Comparison of ENCODE assay signal across 8 cellular contexts in the genomic region with DNA sequence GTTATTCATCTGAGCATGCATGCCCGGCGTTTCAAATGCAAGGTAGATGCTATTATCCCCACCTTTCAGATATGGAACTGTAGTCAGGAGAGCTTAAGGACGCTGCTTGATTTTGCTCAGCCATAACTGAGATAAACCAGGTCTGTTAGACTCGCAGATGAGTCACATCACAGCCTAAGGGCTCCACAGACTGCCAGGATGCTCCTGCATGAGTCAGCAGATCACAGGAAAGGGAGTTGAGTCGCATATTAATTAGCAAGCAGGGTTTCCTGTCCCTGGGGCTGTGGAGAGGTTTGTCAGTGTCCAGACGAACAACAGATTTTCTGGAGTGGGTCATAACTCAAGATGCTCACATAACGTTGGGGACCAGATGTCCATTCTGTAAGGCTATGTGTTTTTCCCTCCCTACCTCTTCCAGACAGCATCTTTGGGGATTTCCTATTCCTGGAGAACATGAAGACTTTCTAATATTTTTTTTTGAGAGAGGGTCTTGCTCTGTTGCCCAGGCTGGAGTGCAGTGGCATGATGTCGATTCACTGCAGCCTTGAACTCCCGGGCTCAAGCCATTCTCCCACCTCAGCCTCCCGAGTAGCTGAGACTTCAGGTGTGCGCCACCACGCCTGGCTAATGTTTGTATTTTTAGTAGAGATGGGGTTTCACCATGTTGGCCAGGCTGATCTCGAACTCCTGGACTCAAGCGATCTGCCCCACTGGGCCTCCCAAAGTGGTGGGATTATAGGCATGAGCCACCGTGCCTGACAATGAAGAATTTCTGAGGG. TPM values are rescaled to one million over a fixed set of nuclear protein-coding genes. Genes with fewer than 3 reads are reported as not detected.
A peak's percentile ranks its signal among the peaks of the same experiment; 100 is the strongest.
DNase-seq lines count a peak whose midpoint lies in the region; ATAC-seq lines count a peak whose summit lies in the region.
"Had no signal": no experiment of that assay in that cellular context is flagged by ENCODE, and none has a peak within 500 bp of the region (broad histone marks: within the 10 kb centered on the region; RNA-seq: fewer than 3 reads in every experiment).

No MANE protein-coding gene starts in this region.

- H3K9me2 ChIP-seq in GM23248 (ENCODE audit: insufficient read depth), result no peaks in the 10 kb centered on the region

- H3K9ac ChIP-seq in GM23248, result no peak overlapping the region

- WGBS in GM23248 (ENCODE audit: low coverage in 1 of 2, low lambda C conversion rate in 2 of 2, missing lambda C conversion rate in 2 of 2), 2 experiments, result 50 to 53% methylated on average over 14 to 15 of the region's 15 CpGs

- H3K4me1 ChIP-seq in GM23248 (ENCODE audit: insufficient read depth) (peaks cover 10% of the 10 kb centered on the region), SJSA1 (replicated peaks) (peaks cover 38% of the 10 kb centered on the region)

- H3K36me3 ChIP-seq in GM23248 (ENCODE audit: low read depth), result 0 out of 2 replicates have a peak, but pooled peaks cover 3% of the 10 kb centered on the region
- H3K36me3 ChIP-seq in SJSA1, result peaks cover 14% of the 10 kb centered on the region

- H3K27ac ChIP-seq in GM23248, result peak overlapping the region; percentile 7; the same call in 1 of the 2 replicates
- peak overlapping the region; percentile 24 for H3K27ac ChIP-seq in SJSA1
- H3K27ac ChIP-seq: cardiac muscle cell had no signal

- peak overlapping the region; percentile 12 for H3K4me2 ChIP-seq in GM23248 (ENCODE audit: unreplicated experiment)

- H4K20me1 ChIP-seq in GM23248 (ENCODE audit: insufficient read depth), result no peaks in the 10 kb centered on the region

- DNase-seq in GM23248 (peak; percentile 99), SJSA1 (ENCODE audit: low read depth in 1 of 2, low spot score in 2 of 2) (peak; percentile 92 to 96), left ventricle myocardium superior (no peak)
- DNase-seq in activated naive CD4-positive, alpha-beta T cell treated with Interleukin-2 at 50 U/mL for 16 hours, result peak; percentile 68
- peak; percentile 72 for DNase-seq in stimulated activated CD4-positive, alpha-beta T cell treated with anti-CD3 and anti-CD28 coated beads, Interleukin-2, amount 100 ng/mL, for 4 hours (ENCODE audit: low read depth)

- H3K9me3 ChIP-seq in GM23248 (ENCODE audit: low read depth) (no peaks in the 10 kb centered on the region), SJSA1 (replicated peaks) (no peaks in the 10 kb centered on the region)

- H3K4me3 ChIP-seq in GM23248 (no peak overlapping the region), SJSA1 (no peak overlapping the region)
- H3K4me3 ChIP-seq: cardiac muscle cell had no signal

- intact Hi-C loops in left ventricle myocardium superior (cut with micrococcal nuclease), result no loop called here

- in situ Hi-C loops in GM23248 (cut with MboI), result no loop called here

- no peaks in the 10 kb centered on the region for H3K79me2 ChIP-seq in GM23248 (ENCODE audit: insufficient read depth)

- ATAC-seq in left ventricle myocardium superior (peak; percentile 69), HG03432 (IDR thresholded peaks at IDR 0.05; ENCODE audit: unreplicated experiment) (no peak), GM18873 (IDR thresholded peaks at IDR 0.05; ENCODE audit: low FRiP score, unreplicated experiment) (no peak)

- no peak overlapping the region for H2AFZ ChIP-seq in GM23248

- peaks cover 29% of the 10 kb centered on the region for H3F3A ChIP-seq in GM23248 (ENCODE audit: insufficient read depth)

- no peaks in the 10 kb centered on the region for H3K27me3 ChIP-seq in GM23248 (replicated peaks; ENCODE audit: insufficient read depth)
- no peaks in the 10 kb centered on the region for H3K27me3 ChIP-seq in SJSA1 (replicated peaks)
- H3K27me3 ChIP-seq: cardiac muscle cell had no signal

RNA-seq across cellular contexts. Expression of gene PFKFB3, which starts 36.7 kb away (rescaled TPM):
- 14.5 and 23.6 TPM in 2 replicates for total RNA-seq in GM23248 (2014; rRNA removed; shearing (Covaris generic))
- 23.5 and 23.7 TPM in 2 replicates for polyA plus RNA-seq in GM23248 (2016; fragmentation: Nextera tagmentation; extraction: Ambion mirVana)
- total RNA-seq in SJSA1 (2014; rRNA removed; shearing (Covaris generic)), result 15.6 and 21.8 TPM in 2 replicates
- 30.8 TPM for total RNA-seq in left ventricle myocardium superior
